Comparison of ENCODE assay signal across 8 cellular contexts in genomic region chr9:124861342-124862229, GRCh38. TPM values are rescaled to one million over a fixed set of nuclear protein-coding genes. Genes with fewer than 3 reads are reported as not detected.
A peak's percentile ranks its signal among the peaks of the same experiment; 100 is the strongest.
DNase-seq lines count a peak whose midpoint lies in the region; ATAC-seq and TF ChIP-seq lines count a peak whose summit lies in the region.

TSS of gene ARPC5L (plus strand) at chr9:124862130. CDS start at chr9:124869291, 7,161 bp downstream.
TSS of gene RPL35 (minus strand) at chr9:124861957. CDS start at chr9:124861912, 45 bp downstream.

- H3K4me2 ChIP-seq in DOHH2 (ENCODE audit: low read length) (peak within 1 kb of the TSS; percentile 76), GM23248 (ENCODE audit: unreplicated experiment) (peak within 1 kb of the TSS; percentile 96), Karpas-422 (ENCODE audit: low read depth, low read length, poor library complexity, severe bottlenecking) (peak within 1 kb of the TSS; percentile 89)

- H4K20me1 ChIP-seq in DOHH2 (ENCODE audit: control insufficient read depth, insufficient read depth, low read depth, low read length) (peaks cover 32% of the 10 kb centered on the region), GM23248 (ENCODE audit: insufficient read depth) (peaks cover 18% of the 10 kb centered on the region), Karpas-422 (ENCODE audit: insufficient read depth, low read depth, low read length) (peaks cover 46% of the 10 kb centered on the region)

- peak within 1 kb of the TSS; percentile 77 for H3K4me3 ChIP-seq in DOHH2 (ENCODE audit: low read length)
- peak within 1 kb of the TSS; percentile 81 for H3K4me3 ChIP-seq in GM23248
- peak within 1 kb of the TSS; percentile 82 for H3K4me3 ChIP-seq in Karpas-422 (ENCODE audit: low read length)
- H3K4me3 ChIP-seq in Peyer's patch, result peak within 1 kb of the TSS; percentile 74 to 93 (median 76)

- no peaks in the 10 kb centered on the region for H3K9me2 ChIP-seq in DOHH2 (replicated peaks; ENCODE audit: control insufficient read depth, low read length)
- H3K9me2 ChIP-seq in GM23248 (ENCODE audit: insufficient read depth), result no peaks in the 10 kb centered on the region
- H3K9me2 ChIP-seq in Karpas-422 (replicated peaks; ENCODE audit: insufficient read depth, low read length), result no peaks in the 10 kb centered on the region

- DNase-seq in GM23248, result peak; percentile 98
- peak; percentile 98 for DNase-seq in Karpas-422
- DNase-seq in Peyer's patch, result peak; percentile 95 to 98 (median 96)
- DNase-seq in activated T-cell treated with anti-CD3 and anti-CD28 coated beads, Interleukin-2, amount 50 U/mL, for 48 hours, result peak; percentile 95 to 97
- peak; percentile 93 for DNase-seq in myocyte (ENCODE audit: low read depth)
- DNase-seq in stimulated activated CD8-positive, alpha-beta memory T cell treated with anti-CD3 and anti-CD28 coated beads, Interleukin-7, amount 100 ng/mL, for 48 hours (ENCODE audit: extremely low read depth in 1 of 2, low read depth in 1 of 2), result peak; percentile 93

- peaks cover 41% of the 10 kb centered on the region for H3K79me2 ChIP-seq in DOHH2 (ENCODE audit: control insufficient read depth, low read length)
- H3K79me2 ChIP-seq in GM23248 (ENCODE audit: insufficient read depth), result peaks cover 32% of the 10 kb centered on the region
- peaks cover 28% of the 10 kb centered on the region for H3K79me2 ChIP-seq in Karpas-422 (ENCODE audit: low read length)

- peaks cover 39% of the 10 kb centered on the region for H3F3A ChIP-seq in DOHH2 (ENCODE audit: control insufficient read depth, insufficient read depth)
- H3F3A ChIP-seq in GM23248 (ENCODE audit: insufficient read depth), result peaks cover 37% of the 10 kb centered on the region

- TF ChIP-seq CTCF in DOHH2 (IDR thresholded peaks at IDR 0.05; ENCODE audit: low read depth, low read length, poor library complexity, severe bottlenecking) (peak; percentile 48), Peyer's patch (IDR thresholded peaks at IDR 0.05) (peak in 4 of 6 experiments; percentile 34 to 47 (median 38))

- peak within 1 kb of the TSS; percentile 98 for H3K9ac ChIP-seq in GM23248
- peak within 1 kb of the TSS; percentile 87 for H3K9ac ChIP-seq in Karpas-422 (ENCODE audit: low read length)

- no peaks in the 10 kb centered on the region for H3K9me3 ChIP-seq in DOHH2 (ENCODE audit: control insufficient read depth, insufficient read depth, low read length)
- no peaks in the 10 kb centered on the region for H3K9me3 ChIP-seq in GM23248 (ENCODE audit: low read depth)
- no peaks in the 10 kb centered on the region for H3K9me3 ChIP-seq in Karpas-422 (ENCODE audit: low read length)
- no peaks in the 10 kb centered on the region for H3K9me3 ChIP-seq in Peyer's patch

- peak; percentile 92 for ATAC-seq in esophagus mucosa

- peaks cover 28% of the 10 kb centered on the region for H3K4me1 ChIP-seq in DOHH2 (ENCODE audit: control insufficient read depth, low read length)
- H3K4me1 ChIP-seq in GM23248 (ENCODE audit: insufficient read depth), result peaks cover 12% of the 10 kb centered on the region
- peaks cover 38% of the 10 kb centered on the region for H3K4me1 ChIP-seq in Karpas-422 (ENCODE audit: low read length)
- peaks cover 6 to 34% (median 8%) of the 10 kb centered on the region in 4 donors for H3K4me1 ChIP-seq in Peyer's patch

- TF ChIP-seq POLR2A in Peyer's patch (IDR thresholded peaks at IDR 0.05), result peak; percentile 76 to 84

- WGBS in GM23248 (ENCODE audit: low coverage in 1 of 2, low lambda C conversion rate in 2 of 2, missing lambda C conversion rate in 2 of 2), 2 experiments, result 0 to 1% methylated on average over 62 to 81 of the region's 92 CpGs

- H3K27me3 ChIP-seq in DOHH2 (ENCODE audit: control insufficient read depth, low read length), result no peaks in the 10 kb centered on the region
- H3K27me3 ChIP-seq in GM23248 (replicated peaks; ENCODE audit: insufficient read depth), result no peaks in the 10 kb centered on the region
- no peaks in the 10 kb centered on the region for H3K27me3 ChIP-seq in Karpas-422 (ENCODE audit: low read length)
- H3K27me3 ChIP-seq in Peyer's patch, result no peaks in the 10 kb centered on the region

- H3K36me3 ChIP-seq in DOHH2 (ENCODE audit: control insufficient read depth, low read length) (peaks cover 51% of the 10 kb centered on the region), GM23248 (ENCODE audit: low read depth) (peaks cover 27% of the 10 kb centered on the region), Karpas-422 (ENCODE audit: insufficient read depth, low read length) (peaks cover 35% of the 10 kb centered on the region), Peyer's patch (peaks cover 0 to 35% (median 0%) of the 10 kb centered on the region in 3 donors)

- H2AFZ ChIP-seq in GM23248 (peak within 1 kb of the TSS; percentile 92), Karpas-422 (ENCODE audit: low read length) (peak within 1 kb of the TSS; percentile 81)

- H3K27ac ChIP-seq in DOHH2 (ENCODE audit: low read depth, low read length), result peak within 1 kb of the TSS; percentile 79
- H3K27ac ChIP-seq in GM23248, result peak within 1 kb of the TSS; percentile 77
- H3K27ac ChIP-seq in Karpas-422 (ENCODE audit: low read length), result peak within 1 kb of the TSS; percentile 84
- peak within 1 kb of the TSS; percentile 91 to 94 (median 92) for H3K27ac ChIP-seq in Peyer's patch

- in situ Hi-C loops in GM23248 (cut with MboI), result loop anchor here (10.0 kb wide), 1 partner anchor 513 kb away; no protein-coding TSS in a partner anchor

RNA-seq across cellular contexts. Expression of gene ARPC5L, which starts in this region (rescaled TPM):
- total RNA-seq in GM23248 (2014; rRNA removed; shearing (Covaris generic)), result 21.9 and 31.5 TPM in 2 replicates
- polyA plus RNA-seq in GM23248 (2016; fragmentation: Nextera tagmentation; extraction: Ambion mirVana), result 75.0 and 77.6 TPM in 2 replicates
- 56.8 and 124 TPM in 2 replicates for total RNA-seq in Karpas-422 (2014; rRNA removed; shearing (Covaris generic); ENCODE audit: low replicate concordance)
- total RNA-seq in Peyer's patch (10 to 100 TPM; 15.7 to 23.5 (median 18.0) TPM), esophagus mucosa (59.3 TPM), myocyte (31.7 and 32.2 TPM in 2 replicates)
- polyA plus RNA-seq in myocyte (2012), result 60.3 TPM

RNA-seq across cellular contexts. Expression of gene RPL35, which starts in this region (rescaled TPM):
- total RNA-seq in GM23248 (2014; rRNA removed; shearing (Covaris generic)), result 1,199 and 1,347 TPM in 2 replicates
- 1,193 and 1,202 TPM in 2 replicates for polyA plus RNA-seq in GM23248 (2016; fragmentation: Nextera tagmentation; extraction: Ambion mirVana)
- total RNA-seq in Karpas-422 (2014; rRNA removed; shearing (Covaris generic); ENCODE audit: low replicate concordance), result 3,451 and 4,363 TPM in 2 replicates
- 1,000 to 10,000 TPM in 1 of 4 donors, 100 to 1,000 TPM in 3; 462 to 1,338 (median 588) TPM for total RNA-seq in Peyer's patch
- total RNA-seq in esophagus mucosa, result 1,741 TPM
- 1,729 and 2,407 TPM in 2 replicates for total RNA-seq in myocyte
- polyA plus RNA-seq in myocyte (2012), result 1,685 TPM

Comparison
In these comparisons a context has a peak if more than half of its experiments do, and no peak if none do; other contexts are left out.
1. Peak in every context shown above with its lines: DNase-seq, ATAC-seq, H3K4me3 ChIP-seq and H3K27ac ChIP-seq.